12 cellular contexts compared by ENCODE assay signal in the genomic region with DNA sequence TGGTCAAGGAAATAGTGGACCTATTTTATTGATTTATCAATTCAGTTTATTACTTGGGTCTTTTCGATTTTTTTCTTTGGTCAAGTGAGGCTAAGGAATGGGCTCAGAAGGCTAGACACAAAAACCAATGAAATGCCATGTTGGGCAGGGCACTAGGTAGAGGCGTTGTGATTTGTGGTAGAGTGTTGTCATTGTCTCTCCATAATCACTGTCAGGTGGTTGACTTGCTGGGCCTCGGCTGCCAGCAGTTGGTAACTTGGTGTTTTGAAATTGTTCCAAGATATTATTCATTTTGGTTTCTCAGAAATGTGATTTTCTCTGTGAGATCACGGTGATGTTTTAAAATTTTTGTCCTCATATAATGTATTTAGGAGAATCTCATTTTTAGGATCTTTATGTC.
DNase-seq lines count a peak whose midpoint lies in the region; ATAC-seq, FAIRE-seq and TF ChIP-seq lines count a peak whose summit lies in the region.
"Had no signal": no experiment of that assay in that cellular context is flagged by ENCODE, and none has a peak within 500 bp of the region (broad histone marks: within the 10 kb centered on the region; RNA-seq: fewer than 3 reads in every experiment).

No MANE protein-coding gene starts in this region.

- CTCF ChIA-PET in endothelial cell of umbilical vein (lab: Charles Lee) = interaction anchor here (1.1 kb wide), 1 partner anchor 14 kb away, joined by 3 read pairs; no protein-coding TSS in a partner anchor

- H3K4me2 ChIP-seq in GM23338 (0 out of 2 replicates have a peak overlapping the region, but pooled peaks have one; percentile 70), endothelial cell of umbilical vein (ENCODE audit: insufficient read depth, low read length) (peak overlapping the region; percentile 98)

- no peaks in the 10 kb centered on the region for H3K9me2 ChIP-seq in GM23338 (ENCODE audit: insufficient read depth)

- no peaks in the 10 kb centered on the region for H3K9me1 ChIP-seq in endothelial cell of umbilical vein (replicated peaks; ENCODE audit: control insufficient read depth, extremely low read depth, insufficient read depth, low read length)

- TF ChIP-seq POLR2A in endothelial cell of umbilical vein (IDR thresholded peaks at IDR 0.05; ENCODE audit: low read depth, low read length) (no peak), ovary (IDR thresholded peaks at IDR 0.05) (no peak)

- BruUV-seq in endothelial cell of umbilical vein (replicated peaks; lab: Mats Ljungman, UMichigan) = no TSS peak

- H3K27ac ChIP-seq in ACC112 (ENCODE audit: low read depth, low read length) (peak overlapping the region; percentile 96), GM23338 (ENCODE audit: low read depth) (no peak overlapping the region), endothelial cell of umbilical vein (ENCODE audit: insufficient read depth, low read depth, low read length) (no peak overlapping the region), ovary (peak overlapping the region in 1 of 2 donors; percentile 76)

- TF ChIP-seq EP300 in ovary (IDR thresholded peaks at IDR 0.05) = no peak

- H3K27me3 ChIP-seq in ACC112 (ENCODE audit: insufficient read depth, low read length) (no peaks in the 10 kb centered on the region), GM23338 (ENCODE audit: insufficient read depth) (no peaks in the 10 kb centered on the region), endothelial cell of umbilical vein (ENCODE audit: control insufficient read depth in 2 of 2, insufficient read depth in 2 of 2, low read length in 2 of 2) (no peaks in the 10 kb centered on the region), ovary (no peaks in the 10 kb centered on the region)

- H3K79me2 ChIP-seq in ACC112 (ENCODE audit: control insufficient read depth, insufficient read depth, low read length, unreplicated experiment) (peaks cover 66% of the 10 kb centered on the region), GM23338 (replicated peaks; ENCODE audit: insufficient read depth) (peaks cover 10% of the 10 kb centered on the region), endothelial cell of umbilical vein (ENCODE audit: control insufficient read depth, insufficient read depth, low read length) (peaks cover 14% of the 10 kb centered on the region)

- no peaks in the 10 kb centered on the region for H3K9me3 Mint-ChIP-seq in GM23338
- H3K9me3 Mint-ChIP-seq: activated naive CD4-positive, alpha-beta T cell treated with anti-CD3 and anti-CD28 coated beads, Interleukin-2, amount 10 ng/mL, durations not matched to agents 7 days and 5 days had no signal

- H3K27me3 Mint-ChIP-seq in GM23338 (ENCODE audit: insufficient read depth, low read depth, poor library complexity) = peaks cover 6% of the 10 kb centered on the region
- H3K27me3 Mint-ChIP-seq: activated naive CD4-positive, alpha-beta T cell treated with anti-CD3 and anti-CD28 coated beads, Interleukin-2, amount 10 ng/mL, durations not matched to agents 7 days and 5 days had no signal

- H3K9ac ChIP-seq in endothelial cell of umbilical vein (replicated peaks; ENCODE audit: extremely low read depth, insufficient read depth, low read length) = no peak overlapping the region

- H3K9me3 ChIP-seq in endothelial cell of umbilical vein (replicated peaks; ENCODE audit: control insufficient read depth, insufficient read depth, low read length) (no peaks in the 10 kb centered on the region), ovary (no peaks in the 10 kb centered on the region)

- H3K36me3 ChIP-seq in ACC112 (ENCODE audit: insufficient read depth, low read length) (peaks cover 2% of the 10 kb centered on the region; the same call in 1 of the 2 replicates), GM23338 (ENCODE audit: insufficient read depth) (no peaks in the 10 kb centered on the region), endothelial cell of umbilical vein (ENCODE audit: control insufficient read depth in 2 of 2, extremely low read depth in 1 of 2, insufficient read depth in 2 of 2, low read length in 2 of 2) (no peaks in the 10 kb centered on the region), ovary (no peaks in the 10 kb centered on the region)

- 19 to 30% (median 29%) methylated on average over 4 of the region's 4 CpGs for WGBS in ovary, 3 donors

- H4K20me1 ChIP-seq in GM23338 (replicated peaks; ENCODE audit: insufficient read depth) (0 out of 2 replicates have a peak, but pooled peaks cover 6% of the 10 kb centered on the region), endothelial cell of umbilical vein (replicated peaks; ENCODE audit: control insufficient read depth, extremely low read depth, insufficient read depth, low read length) (no peaks in the 10 kb centered on the region)

- intact Hi-C loops in endothelial cell of umbilical vein (cut with micrococcal nuclease) = no loop called here
- intact Hi-C loops in ovary (cut with DNase I) = loop anchor here in 1 of 4 donors (10.0 kb wide), 1 partner anchor 84 kb away; no protein-coding TSS in a partner anchor

- ATAC-seq in GM23338 (no peak), HG03457 (IDR thresholded peaks at IDR 0.05; ENCODE audit: unreplicated experiment) (no peak)
- ATAC-seq: esophagus mucosa had no signal

- no peaks in the 10 kb centered on the region for H3K36me3 Mint-ChIP-seq in GM23338 (ENCODE audit: low read depth)

- H2AFZ ChIP-seq in ACC112 (ENCODE audit: low read length, unreplicated experiment) = no peak overlapping the region
- H2AFZ ChIP-seq in GM23338 = no peak overlapping the region
- H2AFZ ChIP-seq in endothelial cell of umbilical vein (ENCODE audit: low read depth, low read length) = no peak overlapping the region

- FAIRE-seq in endothelial cell of umbilical vein (lab: Jason Lieb, UNC) = no peak
- FAIRE-seq: TTC549 had no signal

- no peaks in the 10 kb centered on the region; the same call in 2 of the 3 replicates for H3K4me1 Mint-ChIP-seq in GM23338

- POLR2A ChIA-PET in endothelial cell of umbilical vein (lab: Charles Lee) = no interaction called here

- H3F3A ChIP-seq in GM23338 (replicated peaks; ENCODE audit: low read depth) = no peaks in the 10 kb centered on the region

- TF ChIP-seq CTCF in GM23338 (conservative IDR thresholded peaks at IDR 0.05; ENCODE audit: low read depth in 2 of 2) (no peak), endothelial cell of umbilical vein (IDR thresholded peaks at IDR 0.05; ENCODE audit: extremely low read depth in 1 of 2, insufficient read depth in 1 of 2, low read depth in 1 of 2, low read length in 2 of 2) (no peak), ovary (IDR thresholded peaks at IDR 0.05) (no peak)

- H3K27ac Mint-ChIP-seq in GM23338 = no peak overlapping the region
- H3K27ac Mint-ChIP-seq: activated naive CD4-positive, alpha-beta T cell treated with anti-CD3 and anti-CD28 coated beads, Interleukin-2, amount 10 ng/mL, durations not matched to agents 7 days and 5 days had no signal

- no peak for DNase-seq in GM23338 (ENCODE audit: low spot score)
- no peak for DNase-seq in endothelial cell of umbilical vein (ENCODE audit: low read depth, low spot score)
- DNase-seq in ovary = no peak
- DNase-seq in mesenteric fat pad (ENCODE audit: low spot score) = no peak
- DNase-seq in UCSD-AML1 (lab: John Stamatoyannopoulos, UW; ENCODE audit: unreplicated experiment) = no peak
- DNase-seq in stimulated activated CD4-positive, alpha-beta T cell treated with anti-CD3 and anti-CD28 coated beads, Interleukin-2, amount 100 ng/mL, for 48 hours = no peak
- DNase-seq: activated naive CD4-positive, alpha-beta T cell treated with anti-CD3 and anti-CD28 coated beads, Interleukin-2, amount 10 ng/mL, durations not matched to agents 7 days and 5 days; MM.1S had no signal

- H3K4me3 ChIP-seq in ACC112 (ENCODE audit: low read depth, low read length) (peak overlapping the region; percentile 77), GM23338 (no peak overlapping the region), endothelial cell of umbilical vein (replicated peaks in 1 of 3; ENCODE audit: insufficient read depth in 1 of 3, low read depth in 1 of 3, low read length in 3 of 3) (no peak overlapping the region), ovary (peak overlapping the region; percentile 72)

- dilution Hi-C loops in endothelial cell of umbilical vein (cut with MboI; ENCODE audit: extremely low pct_ligation_motif_present, low sequenced_read_pairs) = no loop called here

- no peak overlapping the region for H3K4me3 Mint-ChIP-seq in GM23338
- H3K4me3 Mint-ChIP-seq: activated naive CD4-positive, alpha-beta T cell treated with anti-CD3 and anti-CD28 coated beads, Interleukin-2, amount 10 ng/mL, durations not matched to agents 7 days and 5 days had no signal

- H3K4me1 ChIP-seq in ACC112 (ENCODE audit: control insufficient read depth, insufficient read depth, low read length, unreplicated experiment) (peaks cover 68% of the 10 kb centered on the region), GM23338 (ENCODE audit: insufficient read depth) (peaks cover 47% of the 10 kb centered on the region), endothelial cell of umbilical vein (ENCODE audit: control insufficient read depth, extremely low read depth, insufficient read depth, low read length) (peaks cover 49% of the 10 kb centered on the region), ovary (ENCODE audit: insufficient read depth) (peaks cover 21% of the 10 kb centered on the region)

TF ChIP-seq in GM23338, 12 proteins besides CTCF, POLR2A, EP300 and RAD21 (continues in another document):
- no peak for TF ChIP-seq ZNF331 (CRISPR knock-in tag; IDR thresholded peaks at IDR 0.05; ENCODE audit: low read depth)
- TF ChIP-seq, protein P1, sequence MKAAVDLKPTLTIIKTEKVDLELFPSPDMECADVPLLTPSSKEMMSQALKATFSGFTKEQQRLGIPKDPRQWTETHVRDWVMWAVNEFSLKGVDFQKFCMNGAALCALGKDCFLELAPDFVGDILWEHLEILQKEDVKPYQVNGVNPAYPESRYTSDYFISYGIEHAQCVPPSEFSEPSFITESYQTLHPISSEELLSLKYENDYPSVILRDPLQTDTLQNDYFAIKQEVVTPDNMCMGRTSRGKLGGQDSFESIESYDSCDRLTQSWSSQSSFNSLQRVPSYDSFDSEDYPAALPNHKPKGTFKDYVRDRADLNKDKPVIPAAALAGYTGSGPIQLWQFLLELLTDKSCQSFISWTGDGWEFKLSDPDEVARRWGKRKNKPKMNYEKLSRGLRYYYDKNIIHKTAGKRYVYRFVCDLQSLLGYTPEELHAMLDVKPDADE (IDR thresholded peaks at IDR 0.05) = no peak
- no peak for TF ChIP-seq JUNB (IDR thresholded peaks at IDR 0.05; ENCODE audit: unreplicated experiment)

TF ChIP-seq in endothelial cell of umbilical vein, 7 proteins besides CTCF, POLR2A, EP300 and RAD21:
- TF ChIP-seq GATA2 (IDR thresholded peaks at IDR 0.05; ENCODE audit: insufficient read depth, insufficient read length, low read depth, low read length) (no peak), POLR2AphosphoS5 (IDR thresholded peaks at IDR 0.05; ENCODE audit: insufficient read depth, low read depth, low read length) (no peak)
- TF ChIP-seq, protein P2, sequence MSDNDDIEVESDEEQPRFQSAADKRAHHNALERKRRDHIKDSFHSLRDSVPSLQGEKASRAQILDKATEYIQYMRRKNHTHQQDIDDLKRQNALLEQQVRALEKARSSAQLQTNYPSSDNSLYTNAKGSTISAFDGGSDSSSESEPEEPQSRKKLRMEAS (IDR thresholded peaks at IDR 0.05; ENCODE audit: insufficient read depth, insufficient read length) = no peak

Comparison
In these comparisons a context has a peak if more than half of its experiments do, and no peak if none do; other contexts are left out.
1. H3K4me3 ChIP-seq: peak in ACC112 (single experiment) and ovary (single experiment); none in GM23338 (single experiment) and endothelial cell of umbilical vein (0 of 3).